In genomic region chr12:63843613-63844390, GRCh38 we compare ENCODE assay signal across 8 cellular contexts. TPM values are rescaled to one million over a fixed set of nuclear protein-coding genes. Genes with fewer than 3 reads are reported as not detected.
A peak's percentile ranks its signal among the peaks of the same experiment; 100 is the strongest.
DNase-seq lines count a peak whose midpoint lies in the region; ATAC-seq, FAIRE-seq and TF ChIP-seq lines count a peak whose summit lies in the region.

No MANE protein-coding gene starts in this region.

- FAIRE-seq in HepG2 (lab: Jason Lieb, UNC): peak; percentile 52

- no peaks in the 10 kb centered on the region; a peak in 1 of 5 replicates for H3K27me3 ChIP-seq in HepG2 (ENCODE audit: control insufficient read depth in 1 of 2, insufficient read depth in 2 of 2, low read length in 2 of 2)

- H3K27ac ChIP-seq in HepG2 (ENCODE audit: extremely low read length, insufficient read depth, low read length): peak overlapping the region; percentile 65

- no peaks in the 10 kb centered on the region for H4K20me1 ChIP-seq in HepG2 (ENCODE audit: insufficient read depth, low read length)

- CTCF ChIA-PET in HepG2 (lab: Yijun Ruan, JAX; ENCODE audit: low intra/inter-chr PET ratio, low total read pairs): interaction anchor here (0.9 to 1.4 kb wide), 3 partner anchors 338 to 412 kb away, joined by 3 to 8 read pairs (median 6); no protein-coding TSS in a partner anchor

- H3K4me2 ChIP-seq in HepG2 (ENCODE audit: low read depth, low read length): peak overlapping the region; percentile 86

- H2AFZ ChIP-seq in HepG2 (ENCODE audit: low read length): no peak overlapping the region

- WGBS in HepG2 (ENCODE audit: low lambda C conversion rate): 6% methylated on average over 14 of the region's 96 CpGs

- peak; percentile 96 for ATAC-seq in HG03432 (IDR thresholded peaks at IDR 0.05; ENCODE audit: unreplicated experiment)
- ATAC-seq in HepG2: peak; percentile 93

- TF ChIP-seq POLR2A in HepG2 (IDR thresholded peaks at IDR 0.05; ENCODE audit: insufficient read depth in 1 of 2, low read depth in 2 of 2, low read length in 2 of 2): peak in 1 of 2 experiments; percentile 73; a peak in 2 of 4 replicates

- H3K9me3 ChIP-seq in HepG2 (ENCODE audit: low read length): no peaks in the 10 kb centered on the region

- intact Hi-C loops in HepG2 (cut with micrococcal nuclease; ENCODE audit: unreplicated experiment): loop anchor here (1.0 to 10.0 kb wide), 5 partner anchors 101 to 393 kb away; no protein-coding TSS in a partner anchor

- H3K4me1 ChIP-seq in HepG2 (ENCODE audit: insufficient read depth, low read length): peaks cover 38% of the 10 kb centered on the region

- no TSS peak for BruUV-seq in HepG2 (replicated peaks; lab: Mats Ljungman, UMichigan)

- peak; percentile 96 for DNase-seq in Ammon's horn (ENCODE audit: low spot score)
- DNase-seq in GM19238 (ENCODE audit: insufficient read length, low spot score): peak; percentile 82
- peak; percentile 97 for DNase-seq in NCI-H510A treated with DMSO at 0.1 percent for 48 hours (lab: John Stamatoyannopoulos, UW)
- peak; percentile 69 for DNase-seq in activated CD4-positive, alpha-beta T cell treated with anti-CD3 and anti-CD28 coated beads, Interleukin-2, amount 50 U/mL, for 1 hour
- peak; percentile 97 for DNase-seq in dermis blood vessel endothelial cell
- peak; percentile 87 for DNase-seq in HepG2 (ENCODE audit: low spot score)
- peak; percentile 64 for DNase-seq in stimulated activated CD4-positive, alpha-beta T cell treated with anti-CD3 and anti-CD28 coated beads, Interleukin-2, amount 100 ng/mL, for 4 hours (ENCODE audit: low read depth)

- peak; percentile 100 for TF ChIP-seq RAD21 in HepG2 (CRISPR knock-in tag; IDR thresholded peaks at IDR 0.05)

- TF ChIP-seq CTCF in HepG2 (CRISPR knock-in tag; IDR thresholded peaks at IDR 0.05): peak; percentile 97

- H3K4me3 ChIP-seq in HepG2 (replicated peaks in 1 of 3; ENCODE audit: insufficient read depth in 1 of 3, low read depth in 2 of 3, low read length in 3 of 3): peak overlapping the region; percentile 79 to 98 (median 91)

- POLR2A ChIA-PET in HepG2 (lab: Yijun Ruan, JAX): interaction anchor here (0.6 to 3.0 kb wide), 11 partner anchors 46 to 560 kb away, joined by 3 to 18 read pairs (median 4); partner anchors contain the start of genes KICS2 and XPOT

- in situ Hi-C loops in HepG2 (cut with HindIII; ENCODE audit: extremely low pct_ligation_motif_present, low pct_unique_long_range_greater_than_20kb): loop anchor here (5.0 kb wide), 2 partner anchors 338 to 413 kb away; no protein-coding TSS in a partner anchor

- H3K79me2 ChIP-seq in HepG2 (ENCODE audit: insufficient read depth, low read length): peaks cover 13% of the 10 kb centered on the region

- TF ChIP-seq EP300 in HepG2 (IDR thresholded peaks at IDR 0.05; ENCODE audit: low read depth in 2 of 2, low read length in 2 of 2) (no peak), HepG2 (CRISPR knock-in tag; IDR thresholded peaks at IDR 0.05; ENCODE audit: borderline replicate concordance) (peak; percentile 37; the same call in 1 of the 2 replicates)

- peak overlapping the region; percentile 80 for H3K9ac ChIP-seq in HepG2 (ENCODE audit: insufficient read depth, low read depth, low read length)

- no peaks in the 10 kb centered on the region for H3K36me3 ChIP-seq in HepG2 (replicated peaks in 1 of 2; ENCODE audit: control insufficient read depth in 1 of 2, insufficient read depth in 2 of 2, low read length in 2 of 2)

TF ChIP-seq in HepG2, 621 proteins besides CTCF, POLR2A, EP300 and RAD21 (continues in another document):
- peak; percentile 92; the same call in 1 of the 2 replicates for TF ChIP-seq ZNF510 (CRISPR knock-in tag; IDR thresholded peaks at IDR 0.05; ENCODE audit: low read depth)
- TF ChIP-seq FOXA3 (CRISPR knock-in tag; IDR thresholded peaks at IDR 0.05): peak; percentile 68
- TF ChIP-seq RFX1 (IDR thresholded peaks at IDR 0.05): no peak
- TF ChIP-seq ZNF547 (CRISPR knock-in tag; IDR thresholded peaks at IDR 0.05): peak; percentile 86
- TF ChIP-seq ISX (CRISPR knock-in tag; conservative IDR thresholded peaks at IDR 0.05): 0 out of 2 replicates have a peak, but pooled peaks have one; percentile 20
- no peak for TF ChIP-seq ZNF512 (CRISPR knock-in tag; IDR thresholded peaks at IDR 0.05)
- no peak for TF ChIP-seq DBP (CRISPR knock-in tag; IDR thresholded peaks at IDR 0.05; ENCODE audit: not compliant biosample characterization)
- peak; percentile 76 for TF ChIP-seq BCL3 (CRISPR knock-in tag; IDR thresholded peaks at IDR 0.05)
- no peak for TF ChIP-seq NR2F1 (CRISPR knock-in tag; IDR thresholded peaks at IDR 0.05)
- no peak for TF ChIP-seq NCOA5 (CRISPR knock-in tag; IDR thresholded peaks at IDR 0.05)
- no peak for TF ChIP-seq ZNF446 (CRISPR knock-in tag; IDR thresholded peaks at IDR 0.05)
- TF ChIP-seq ELF4 (CRISPR knock-in tag; IDR thresholded peaks at IDR 0.05; ENCODE audit: borderline replicate concordance): no peak
- TF ChIP-seq HDAC1 (CRISPR knock-in tag; IDR thresholded peaks at IDR 0.05): 0 out of 2 replicates have a peak, but pooled peaks have one; percentile 71
- TF ChIP-seq SIN3A (IDR thresholded peaks at IDR 0.05; ENCODE audit: borderline replicate concordance, low read depth, low read length): peak; percentile 68; the same call in 1 of the 2 replicates
- TF ChIP-seq ZNF672 (CRISPR knock-in tag; IDR thresholded peaks at IDR 0.05): 0 out of 2 replicates have a peak, but pooled peaks have one; percentile 9
- TF ChIP-seq MIER2 (CRISPR knock-in tag; IDR thresholded peaks at IDR 0.05): peak; percentile 62; the same call in 1 of the 2 replicates

RNA-seq across cellular contexts. Expression of gene SRGAP1, which starts 0.7 kb away (rescaled TPM):
- total RNA-seq in dermis blood vessel endothelial cell (2.9 and 12.9 TPM in 2 replicates), HepG2 (2016; rRNA removed; fragmentation: Illumina TruSeq; extraction: Trizol) (1.6 and 1.8 TPM in 2 replicates)
- total RNA-seq in HepG2 (2016; cell fraction: cytosol; rRNA removed; fragmentation: Illumina TruSeq; extraction: Trizol; ENCODE audit: low read depth): 1.1 and 1.8 TPM in 2 replicates
- total RNA-seq in HepG2 (2016; cell fraction: insoluble cytoplasmic fraction; rRNA removed; fragmentation: Illumina TruSeq; extraction: Trizol): 1.2 and 2.0 TPM in 2 replicates
- total RNA-seq in HepG2 (2016; cell fraction: membrane; rRNA removed; fragmentation: Illumina TruSeq; extraction: Trizol): 1.00 and 1.2 TPM in 2 replicates
- 4.3 and 5.0 TPM in 2 replicates for total RNA-seq in HepG2 (2016; cell fraction: nucleus; rRNA removed; fragmentation: Illumina TruSeq; extraction: Trizol)
- 3.1 and 3.4 TPM in 2 replicates for polyA plus RNA-seq in HepG2 (2011; rRNA removed)
- polyA plus RNA-seq in HepG2 (2011; cell fraction: cytosol; rRNA removed): 1.2 and 1.7 TPM in 2 replicates
- 3.4 and 8.0 TPM in 2 replicates for polyA plus RNA-seq in HepG2 (2011; cell fraction: nucleus; rRNA removed)
- polyA plus RNA-seq in HepG2 (2012): 0.42 and 0.83 TPM in 2 replicates
- 0.07 and 0.18 TPM in 2 replicates for polyA plus RNA-seq in HepG2 (2016; cell fraction: cytosol; fragmentation: Illumina TruSeq; extraction: Trizol; ENCODE audit: low read depth)
- polyA plus RNA-seq in HepG2 (2016; cell fraction: insoluble cytoplasmic fraction; fragmentation: Illumina TruSeq; extraction: Trizol; ENCODE audit: low read depth): 1.2 and 1.5 TPM in 2 replicates
- polyA plus RNA-seq in HepG2 (2016; cell fraction: membrane; fragmentation: Illumina TruSeq; extraction: Trizol; ENCODE audit: low read depth): 0.26 and 0.30 TPM in 2 replicates
- 2.9 and 3.1 TPM in 2 replicates for polyA plus RNA-seq in HepG2 (2016; cell fraction: nucleus; fragmentation: Illumina TruSeq; extraction: Trizol; ENCODE audit: insufficient read depth, low read depth)
- polyA minus RNA-seq in HepG2 (2011; rRNA and poly(A)+ RNA removed; ENCODE audit: low replicate concordance): 10.5 and 17.4 TPM in 2 replicates
- polyA minus RNA-seq in HepG2 (2011; cell fraction: cytosol; rRNA and poly(A)+ RNA removed): 4.3 and 4.9 TPM in 2 replicates
- polyA minus RNA-seq in HepG2 (2011; cell fraction: nucleus; rRNA and poly(A)+ RNA removed): 24.1 and 26.9 TPM in 2 replicates

Comparison
In these comparisons a context has a peak if more than half of its experiments do, and no peak if none do; other contexts are left out.
1. Peak in every context shown above with its lines: DNase-seq, ATAC-seq, H3K4me3 ChIP-seq and H3K27ac ChIP-seq.